Comparison of ENCODE assay signal across 25 cellular contexts in genomic region chr21:38404134-38404533, GRCh38.
A peak's percentile ranks its signal among the peaks of the same experiment; 100 is the strongest.
DNase-seq lines count a peak whose midpoint lies in the region; ATAC-seq and TF ChIP-seq lines count a peak whose summit lies in the region.
"Had no signal": no experiment of that assay in that cellular context is flagged by ENCODE, and none has a peak within 500 bp of the region (broad histone marks: within the 10 kb centered on the region; RNA-seq: fewer than 3 reads in every experiment).

No MANE protein-coding gene starts in this region.

- in situ Hi-C loops in brain microvascular endothelial cell (cut with HindIII; ENCODE audit: low pct_ligation_motif_present, low sequenced_read_pairs), result no loop called here

- H3K4me3 ChIP-seq in left ventricle myocardium inferior (no peak overlapping the region), brain microvascular endothelial cell (ENCODE audit: low read depth, low read length) (no peak overlapping the region), kidney epithelial cell (ENCODE audit: low read depth, low read length) (no peak overlapping the region), upper lobe of right lung (no peak overlapping the region), esophagus muscularis mucosa (no peak overlapping the region)
- H3K4me3 ChIP-seq: SK-N-MC had no signal

- DNase-seq in left ventricle myocardium inferior, result no peak
- DNase-seq in left ventricle myocardium superior, result no peak
- DNase-seq in brain microvascular endothelial cell, result no peak
- DNase-seq in kidney epithelial cell (ENCODE audit: low read depth), result peak; percentile 26
- DNase-seq in upper lobe of right lung, result no peak
- no peak for DNase-seq in esophagus muscularis mucosa (ENCODE audit: extremely low spot score)
- DNase-seq in stimulated activated CD4-positive, alpha-beta T cell treated with anti-CD3 and anti-CD28 coated beads, Interleukin-2, amount 100 ng/mL, for 48 hours, result no peak
- DNase-seq: Calu3, DMS79 treated with DMSO at 0.1 percent for 48 hours, GF-D8, H7, NCI-H1092 treated with DMSO at 0.1 percent for 48 hours, NCI-H1436, NCI-H187, NCI-H2081 treated with DMSO at 0.1 percent for 48 hours, NCI-H2171, NCI-H226, NCI-H510A, NCI-H69, OCI-M1, SIG-M5 had no signal

- ATAC-seq in left ventricle myocardium superior (no peak), upper lobe of right lung (peak; percentile 32), GM19463 (IDR thresholded peaks at IDR 0.05; ENCODE audit: unreplicated experiment) (no peak)

- peaks cover 9% of the 10 kb centered on the region for H3K4me1 ChIP-seq in left ventricle myocardium inferior
- no peaks in the 10 kb centered on the region for H3K4me1 ChIP-seq in upper lobe of right lung
- no peaks in the 10 kb centered on the region for H3K4me1 ChIP-seq in esophagus muscularis mucosa

- H3K36me3 ChIP-seq in left ventricle myocardium inferior (peaks cover 7% of the 10 kb centered on the region), brain microvascular endothelial cell (replicated peaks) (no peaks in the 10 kb centered on the region), kidney epithelial cell (ENCODE audit: control insufficient read depth, insufficient read depth, low read length) (no peaks in the 10 kb centered on the region), upper lobe of right lung (peaks cover 15% of the 10 kb centered on the region), esophagus muscularis mucosa (peaks cover 0 to 14% (median 0%) of the 10 kb centered on the region in 4 donors)

- H3K27me3 ChIP-seq in left ventricle myocardium inferior (ENCODE audit: low read depth) (peaks cover 3% of the 10 kb centered on the region), brain microvascular endothelial cell (replicated peaks) (no peaks in the 10 kb centered on the region), kidney epithelial cell (ENCODE audit: control insufficient read depth, insufficient read depth, low read length) (no peaks in the 10 kb centered on the region), upper lobe of right lung (no peaks in the 10 kb centered on the region), esophagus muscularis mucosa (peaks cover 0 to 9% (median 0%) of the 10 kb centered on the region in 4 donors)

- TF ChIP-seq CTCF in left ventricle myocardium inferior (IDR thresholded peaks at IDR 0.05; ENCODE audit: borderline replicate concordance), result peak; percentile 18
- TF ChIP-seq CTCF in brain microvascular endothelial cell (IDR thresholded peaks at IDR 0.05; ENCODE audit: low read depth, low read length, missing control alignments), result peak; percentile 11
- TF ChIP-seq CTCF in kidney epithelial cell (IDR thresholded peaks at IDR 0.05; ENCODE audit: insufficient read depth, low read length, poor library complexity, severe bottlenecking), result peak; percentile 19
- no peak for TF ChIP-seq CTCF in upper lobe of right lung (IDR thresholded peaks at IDR 0.05)
- no peak for TF ChIP-seq CTCF in esophagus muscularis mucosa (IDR thresholded peaks at IDR 0.05)

- H3K9me3 ChIP-seq in left ventricle myocardium inferior (replicated peaks) (no peaks in the 10 kb centered on the region), upper lobe of right lung (no peaks in the 10 kb centered on the region), esophagus muscularis mucosa (no peaks in the 10 kb centered on the region)

- no peak for TF ChIP-seq POLR2A in esophagus muscularis mucosa (IDR thresholded peaks at IDR 0.05; ENCODE audit: low read depth)

- no peak overlapping the region for H3K27ac ChIP-seq in left ventricle myocardium inferior (replicated peaks)
- no peak overlapping the region for H3K27ac ChIP-seq in brain microvascular endothelial cell
- H3K27ac ChIP-seq in upper lobe of right lung, result no peak overlapping the region
- H3K27ac ChIP-seq in esophagus muscularis mucosa (replicated peaks in 1 of 4), result no peak overlapping the region
- H3K27ac ChIP-seq: 22Rv1, KMS-11, SK-N-MC had no signal

- intact Hi-C loops in left ventricle myocardium inferior (cut with micrococcal nuclease) (no loop called here), left ventricle myocardium superior (cut with micrococcal nuclease) (no loop called here), upper lobe of right lung (cut with DNase I) (no loop called here), esophagus muscularis mucosa (cut with DNase I) (no loop called here)

- TF ChIP-seq EP300 in esophagus muscularis mucosa (IDR thresholded peaks at IDR 0.05), result no peak

- 86% methylated on average over 8 of the region's 8 CpGs for WGBS in esophagus muscularis mucosa

Comparison
In these comparisons a context has a peak if more than half of its experiments do, and no peak if none do; other contexts are left out.
1. CTCF ChIP-seq: peak in left ventricle myocardium inferior (single experiment), brain microvascular endothelial cell (single experiment) and kidney epithelial cell (single experiment); none in upper lobe of right lung (single experiment) and esophagus muscularis mucosa (0 of 3).